ENCODE assay signal across 12 cellular contexts in the genomic region with DNA sequence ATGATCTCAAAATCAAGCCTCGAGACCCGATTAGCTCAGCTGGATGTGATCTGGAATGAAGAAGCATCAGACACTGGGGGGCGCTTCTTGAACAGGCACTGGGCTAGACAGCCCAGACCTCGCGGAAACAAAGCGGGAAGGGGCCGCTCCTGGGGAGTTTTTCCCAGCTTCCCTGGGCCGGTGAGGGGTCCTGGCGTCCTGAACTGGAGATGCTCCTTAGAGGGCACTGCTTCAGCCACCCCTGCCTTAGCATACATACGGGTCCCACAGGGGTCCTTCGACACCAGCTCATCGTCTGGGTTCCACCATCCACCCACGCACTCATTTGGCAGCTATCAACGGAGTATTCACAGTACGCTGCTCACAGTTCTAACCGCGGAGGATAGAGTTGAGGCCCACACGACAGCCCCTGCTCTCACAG.
A peak's percentile ranks its signal among the peaks of the same experiment; 100 is the strongest.
DNase-seq lines count a peak whose midpoint lies in the region; ATAC-seq and TF ChIP-seq lines count a peak whose summit lies in the region.
"Had no signal": no experiment of that assay in that cellular context is flagged by ENCODE, and none has a peak within 500 bp of the region (broad histone marks: within the 10 kb centered on the region; RNA-seq: fewer than 3 reads in every experiment).

No MANE protein-coding gene starts in this region.

- no peak overlapping the region for H3K4me3 Mint-ChIP-seq in chondrocyte (ENCODE audit: unreplicated experiment)

- DNase-seq in 8988T (peak; percentile 60), GM12864 (ENCODE audit: low read depth) (no peak), heart right ventricle (peak; percentile 36 to 51), chondrocyte (ENCODE audit: low spot score) (no peak)
- DNase-seq in activated effector memory CD4-positive, alpha-beta T cell treated with anti-CD3 and anti-CD28 coated beads, Interleukin-2, amount 50 U/mL, for 16 hours, result no peak
- no peak for DNase-seq in activated CD4-positive, CD25-positive, alpha-beta regulatory T cell (lab: John Stamatoyannopoulos, UW)
- DNase-seq: cortex of kidney, NCI-H1092, RPMI8226 had no signal

- H3K79me2 ChIP-seq in OCI-LY3 (ENCODE audit: low read length), result no peaks in the 10 kb centered on the region

- no peak overlapping the region for H3K4me2 ChIP-seq in OCI-LY3 (ENCODE audit: low read length)

- H3K27ac ChIP-seq in OCI-LY3 (ENCODE audit: low read length), result no peak overlapping the region
- H3K27ac ChIP-seq in heart right ventricle, result peak overlapping the region; percentile 9 to 77 (median 66)

- H3K4me1 Mint-ChIP-seq in chondrocyte (ENCODE audit: low read depth), result peaks cover 23% of the 10 kb centered on the region

- H3K9ac ChIP-seq in OCI-LY3 (ENCODE audit: low read length), result no peak overlapping the region

- intact Hi-C loops in heart right ventricle (cut with DNase I), result no loop called here

- H3K4me3 ChIP-seq in GM12864 (ENCODE audit: low read depth, low read length), result no peak overlapping the region
- no peak overlapping the region for H3K4me3 ChIP-seq in OCI-LY3 (ENCODE audit: low read length)
- peak overlapping the region in 9 of 10 donors; percentile 2 to 54 (median 41) for H3K4me3 ChIP-seq in heart right ventricle

- H3K27me3 ChIP-seq in OCI-LY3 (ENCODE audit: low read depth, low read length), result no peaks in the 10 kb centered on the region
- peaks cover 0 to 20% (median 0%) of the 10 kb centered on the region in 7 donors for H3K27me3 ChIP-seq in heart right ventricle

- no peak overlapping the region for H2AFZ ChIP-seq in OCI-LY3 (ENCODE audit: low read depth, low read length)

- H3K9me3 ChIP-seq in OCI-LY3 (ENCODE audit: insufficient read depth, low read length), result no peaks in the 10 kb centered on the region
- peaks cover 0 to 3% (median 0%) of the 10 kb centered on the region in 11 donors for H3K9me3 ChIP-seq in heart right ventricle
- H3K9me3 ChIP-seq: Caco-2 had no signal

- no peaks in the 10 kb centered on the region for H3K36me3 ChIP-seq in OCI-LY3 (replicated peaks; ENCODE audit: low read depth, low read length)
- no peaks in the 10 kb centered on the region for H3K36me3 ChIP-seq in heart right ventricle

- 60 to 65% methylated on average over 18 of the region's 18 CpGs for WGBS in heart right ventricle, 2 donors

- TF ChIP-seq CTCF in GM12864 (IDR thresholded peaks at IDR 0.05; ENCODE audit: low read depth, low read length, missing control alignments) (peak; percentile 4), OCI-LY3 (IDR thresholded peaks at IDR 0.05; ENCODE audit: low read depth, low read length) (0 out of 2 replicates have a peak, but pooled peaks have one; percentile 10), heart right ventricle (IDR thresholded peaks at IDR 0.05) (peak in 5 of 9 donors; percentile 14 to 41 (median 22)), chondrocyte (IDR thresholded peaks at IDR 0.05) (no peak)

- H3K27me3 Mint-ChIP-seq in chondrocyte (ENCODE audit: low read depth), result no peaks in the 10 kb centered on the region

- H3K9me3 Mint-ChIP-seq in chondrocyte (ENCODE audit: low read depth), result no peaks in the 10 kb centered on the region

- H3K36me3 Mint-ChIP-seq in chondrocyte (ENCODE audit: low read depth), result no peaks in the 10 kb centered on the region

- no peaks in the 10 kb centered on the region for H4K20me1 ChIP-seq in OCI-LY3 (ENCODE audit: insufficient read depth, low read length)

- no peak overlapping the region for H3K27ac Mint-ChIP-seq in chondrocyte (ENCODE audit: unreplicated experiment)

- ATAC-seq in heart right ventricle (peak; percentile 52 to 76 (median 67)), HG02870 (IDR thresholded peaks at IDR 0.05; ENCODE audit: unreplicated experiment) (no peak)

- H3K4me1 ChIP-seq in OCI-LY3 (ENCODE audit: low read length), result no peaks in the 10 kb centered on the region
- H3K4me1 ChIP-seq in heart right ventricle, result peaks cover 0 to 8% (median 0%) of the 10 kb centered on the region in 9 donors
- H3K4me1 ChIP-seq: Caco-2 had no signal

Comparison
In these comparisons a context has a peak if more than half of its experiments do, and no peak if none do; other contexts are left out.
1. DNase-seq: peak in 8988T (single experiment) and heart right ventricle (2 of 2); none in GM12864 (single experiment), activated effector memory CD4-positive, alpha-beta T cell treated with anti-CD3 and anti-CD28 coated beads, Interleukin-2, amount 50 U/mL, for 16 hours (single experiment), activated CD4-positive, CD25-positive, alpha-beta regulatory T cell (0 of 4) and chondrocyte (single experiment).
2. H3K4me3 ChIP-seq: peak in heart right ventricle (9 of 10); none in GM12864 (single experiment) and OCI-LY3 (single experiment).